ENCODE assay signal across 13 cellular contexts in genomic region chr12:25187781-25188180, GRCh38. TPM values are rescaled to one million over a fixed set of nuclear protein-coding genes. Genes with fewer than 3 reads are reported as not detected.
DNase-seq lines count a peak whose midpoint lies in the region; ATAC-seq and TF ChIP-seq lines count a peak whose summit lies in the region.
"Had no signal": no experiment of that assay in that cellular context is flagged by ENCODE, and none has a peak within 500 bp of the region (broad histone marks: within the 10 kb centered on the region; RNA-seq: fewer than 3 reads in every experiment).

No MANE protein-coding gene starts in this region.

- H3K27ac ChIP-seq in right atrium auricular region (no peak overlapping the region), vagina (no peak overlapping the region)

- TF ChIP-seq POLR2A in vagina (IDR thresholded peaks at IDR 0.05) (no peak), erythroblast (IDR thresholded peaks at IDR 0.05; ENCODE audit: low read length) (no peak)

- intact Hi-C loops in vagina (cut with DNase I), result no loop called here

- ATAC-seq in GM19467 (IDR thresholded peaks at IDR 0.05; ENCODE audit: unreplicated experiment), result no peak

- H3K4me1 ChIP-seq in right atrium auricular region (no peaks in the 10 kb centered on the region), vagina (no peaks in the 10 kb centered on the region)

- POLR2A ChIA-PET in AG04449 (lab: Yijun Ruan, JAX), result no interaction called here

- TF ChIP-seq CTCF in AG04449 (IDR thresholded peaks at IDR 0.05; ENCODE audit: insufficient read depth, low read length, missing control alignments) (no peak), astrocyte of the cerebellum (IDR thresholded peaks at IDR 0.05; ENCODE audit: low read depth, low read length, missing control alignments) (no peak), right atrium auricular region (IDR thresholded peaks at IDR 0.05) (no peak), vagina (IDR thresholded peaks at IDR 0.05) (no peak)

- H3K9me3 ChIP-seq in right atrium auricular region, result no peaks in the 10 kb centered on the region
- no peaks in the 10 kb centered on the region for H3K9me3 ChIP-seq in vagina

- H3K36me3 ChIP-seq in right atrium auricular region (no peaks in the 10 kb centered on the region), vagina (no peaks in the 10 kb centered on the region)

- no peaks in the 10 kb centered on the region for H3K27me3 ChIP-seq in right atrium auricular region
- no peaks in the 10 kb centered on the region for H3K27me3 ChIP-seq in vagina

- no peak overlapping the region for H3K4me3 ChIP-seq in AG04449 (ENCODE audit: low read depth, low read length)
- no peak overlapping the region for H3K4me3 ChIP-seq in astrocyte of the cerebellum (ENCODE audit: low read depth, low read length)
- H3K4me3 ChIP-seq in right atrium auricular region, result no peak overlapping the region
- H3K4me3 ChIP-seq in vagina, result no peak overlapping the region

- DNase-seq in AG04449 (ENCODE audit: low read depth, low spot score) (peak; percentile 74), HS-5 (ENCODE audit: low read depth) (peak; percentile 63), astrocyte of the cerebellum (ENCODE audit: low read depth) (peak; percentile 93), hepatic stellate cell (ENCODE audit: low spot score) (peak; percentile 53), right atrium auricular region (ENCODE audit: low spot score) (no peak), vagina (ENCODE audit: extremely low spot score in 2 of 2) (no peak), erythroblast (lab: John Stamatoyannopoulos, UW) (no peak)
- DNase-seq: activated B cell treated with CpG ODN at 0.5 μM for 24 hours; activated T-cell treated with anti-CD3 and anti-CD28 coated beads, Interleukin-2, amount 50 U/mL, for 1 hour; anterior cingulate cortex; islet precursor cell; NCI-H524 had no signal

- CTCF ChIA-PET in AG04449 (lab: Yijun Ruan, JAX), result no interaction called here

- in situ Hi-C loops in astrocyte of the cerebellum (cut with HindIII; ENCODE audit: low sequenced_read_pairs), result no loop called here

RNA-seq across cellular contexts. Expression of gene DNAI7, which starts 7.2 kb away (rescaled TPM):
- 1 to 10 TPM; 1.5 to 1.6 TPM for total RNA-seq in right atrium auricular region
- total RNA-seq in vagina, result 3.4 TPM

RNA-seq across cellular contexts. Expression of gene ETFRF1, which starts 7.3 kb away (rescaled TPM):
- 10 to 100 TPM; 48.7 to 82.4 TPM for total RNA-seq in right atrium auricular region
- total RNA-seq in vagina, result 15.7 TPM

Comparison
In these comparisons a context has a peak if more than half of its experiments do, and no peak if none do; other contexts are left out.
1. DNase-seq: peak in AG04449 (single experiment), HS-5 (single experiment), astrocyte of the cerebellum (single experiment) and hepatic stellate cell (single experiment); none in right atrium auricular region (single experiment), vagina (0 of 2) and erythroblast (0 of 2).